ENCODE assay signal across 28 cellular contexts in genomic region chrX:55981603-55982002, GRCh38.
"Had no signal": no experiment of that assay in that cellular context is flagged by ENCODE, and none has a peak within 500 bp of the region (broad histone marks: within the 10 kb centered on the region; RNA-seq: fewer than 3 reads in every experiment).

No MANE protein-coding gene starts in this region.

- H3K27ac Mint-ChIP-seq: immature natural killer cell; naive thymus-derived CD8-positive, alpha-beta T cell; nephron; stimulated activated naive CD8-positive, alpha-beta T cell treated with anti-CD3 and anti-CD28 coated beads, Interleukin-15, Interleukin-2, amounts not matched to agents 100 ng/mL and 50 ng/mL, for 24 hours; type B pancreatic cell had no signal

- H3K4me3 Mint-ChIP-seq: immature natural killer cell; naive thymus-derived CD8-positive, alpha-beta T cell; nephron; neural crest cell; stimulated activated naive CD8-positive, alpha-beta T cell treated with anti-CD3 and anti-CD28 coated beads, Interleukin-15, Interleukin-2, amounts not matched to agents 100 ng/mL and 50 ng/mL, for 24 hours; type B pancreatic cell had no signal

- H3K4me1 ChIP-seq: heart left ventricle, left lung, pancreas, suprapubic skin, tibial artery had no signal

- ATAC-seq: left colon; left lung; naive thymus-derived CD8-positive, alpha-beta T cell; pancreas; right cardiac atrium; sciatic nerve had no signal

- H3K27me3 ChIP-seq: heart left ventricle, left lung, pancreas, suprapubic skin, tibial artery had no signal

- H3K4me1 Mint-ChIP-seq: immature natural killer cell, nephron, neural crest cell had no signal

- H3K27ac ChIP-seq: heart left ventricle, left lung, pancreas, skin epidermis, suprapubic skin, thoracic aorta, tibial artery had no signal

- H3K27me3 Mint-ChIP-seq: naive thymus-derived CD8-positive, alpha-beta T cell; stimulated activated naive CD8-positive, alpha-beta T cell treated with anti-CD3 and anti-CD28 coated beads, Interleukin-15, Interleukin-2, amounts not matched to agents 100 ng/mL and 50 ng/mL, for 24 hours; type B pancreatic cell had no signal

- DNase-seq: heart left ventricle; hypothalamus; immature natural killer cell; kidney; left colon; left lung; mesenchymal stem cell; naive thymus-derived CD8-positive, alpha-beta T cell; nucleus accumbens; pancreas; posterior cingulate gyrus; retina; right cardiac atrium; stimulated activated CD4-positive, alpha-beta T cell treated with anti-CD3 and anti-CD28 coated beads, Interleukin-12 subunit alpha, Interleukin-12 subunit beta, amount 100 ng/mL, for 4 hours; stimulated activated CD4-positive, alpha-beta T cell treated with anti-CD3 and anti-CD28 coated beads, Interleukin-15, amount 100 ng/mL, for 24 hours; stimulated activated CD4-positive, alpha-beta T cell treated with anti-CD3 and anti-CD28 coated beads, Interleukin-2, amount 100 ng/mL, for 24 hours; stimulated activated CD4-positive, alpha-beta T cell treated with anti-CD3 and anti-CD28 coated beads, Interleukin-4, amount 100 ng/mL, for 1 hour; stimulated activated naive CD4-positive, alpha-beta T cell; tibial artery had no signal

- H3K4me3 ChIP-seq: heart left ventricle, left lung, lung, pancreas, skin epidermis, suprapubic skin, thoracic aorta, tibial artery had no signal
